20 cellular contexts compared by ENCODE assay signal in genomic region chr10:127303746-127304145, GRCh38.
DNase-seq lines count a peak whose midpoint lies in the region; ATAC-seq and TF ChIP-seq lines count a peak whose summit lies in the region.
"Had no signal": no experiment of that assay in that cellular context is flagged by ENCODE, and none has a peak within 500 bp of the region (broad histone marks: within the 10 kb centered on the region; RNA-seq: fewer than 3 reads in every experiment).

No MANE protein-coding gene starts in this region.

- H3K4me1 ChIP-seq in GM23338 (ENCODE audit: insufficient read depth) (no peaks in the 10 kb centered on the region), trophoblast cell (ENCODE audit: control insufficient read depth in 1 of 2, insufficient read depth in 2 of 2, low read length in 2 of 2) (no peaks in the 10 kb centered on the region)
- H3K4me1 ChIP-seq: A549; BLaER1 treated with 17β-estradiol and CSF1 and Interleukin-3, amounts not matched to agents 10 nM and 100 nM had no signal

- peak overlapping the region; percentile 67; the same call in 1 of the 2 replicates for H3K27ac Mint-ChIP-seq in GM23338
- H3K27ac Mint-ChIP-seq in chondrocyte (ENCODE audit: unreplicated experiment): no peak overlapping the region
- H3K27ac Mint-ChIP-seq: B cell; CD4-positive, alpha-beta T cell; CD8-positive, alpha-beta T cell had no signal

- H3K14ac ChIP-seq in trophoblast cell (ENCODE audit: low read length): no peak overlapping the region

- H3K23ac ChIP-seq in trophoblast cell (ENCODE audit: low read length): no peak overlapping the region

- no peaks in the 10 kb centered on the region for H3K36me3 ChIP-seq in GM23338 (ENCODE audit: insufficient read depth)
- peaks cover 0 to 2% of the 10 kb centered on the region in 2 experiments for H3K36me3 ChIP-seq in trophoblast cell (ENCODE audit: control insufficient read depth in 1 of 2, insufficient read depth in 2 of 2, low read length in 2 of 2)
- H3K36me3 ChIP-seq: BLaER1 treated with 17β-estradiol and CSF1 and Interleukin-3, amounts not matched to agents 10 nM and 100 nM had no signal

- H3K9me3 Mint-ChIP-seq in GM23338: no peaks in the 10 kb centered on the region; the same call in 2 of the 3 replicates
- H3K9me3 Mint-ChIP-seq in chondrocyte (ENCODE audit: low read depth): no peaks in the 10 kb centered on the region
- H3K9me3 Mint-ChIP-seq: CD4-positive, alpha-beta T cell; CD8-positive, alpha-beta T cell had no signal

- no peak overlapping the region for H2BK120ac ChIP-seq in trophoblast cell (ENCODE audit: insufficient read depth, low read length, poor library complexity)

- no peak overlapping the region for H3K4me2 ChIP-seq in GM23338
- no peak overlapping the region for H3K4me2 ChIP-seq in trophoblast cell (ENCODE audit: low read length)
- H3K4me2 ChIP-seq: A549; BLaER1 treated with 17β-estradiol and CSF1 and Interleukin-3, amounts not matched to agents 10 nM and 100 nM had no signal

- no peak overlapping the region for H3K9ac ChIP-seq in trophoblast cell (ENCODE audit: low read length)
- H3K9ac ChIP-seq: BLaER1 treated with 17β-estradiol and CSF1 and Interleukin-3, amounts not matched to agents 10 nM and 100 nM had no signal

- H3K4ac ChIP-seq in trophoblast cell (ENCODE audit: low read depth, low read length): no peak overlapping the region

- H3K27ac ChIP-seq in GM23338 (ENCODE audit: low read depth): no peak overlapping the region
- no peak overlapping the region for H3K27ac ChIP-seq in trophoblast cell (ENCODE audit: low read depth, low read length)
- H3K27ac ChIP-seq: 22Rv1; A549; BLaER1 treated with 17β-estradiol and CSF1 and Interleukin-3, amounts not matched to agents 10 nM and 100 nM; C4-2B had no signal

- H2AFZ ChIP-seq in GM23338 (no peak overlapping the region), trophoblast cell (ENCODE audit: insufficient read depth, low read length, poor library complexity) (no peak overlapping the region)

- H3K27me3 Mint-ChIP-seq in GM23338 (ENCODE audit: insufficient read depth, low read depth, poor library complexity) (peaks cover 5% of the 10 kb centered on the region), chondrocyte (ENCODE audit: low read depth) (no peaks in the 10 kb centered on the region)
- H3K27me3 Mint-ChIP-seq: B cell had no signal

- no peak overlapping the region for H3K18ac ChIP-seq in trophoblast cell (ENCODE audit: low read length)

- no peak overlapping the region for H4K12ac ChIP-seq in trophoblast cell (ENCODE audit: low read depth, low read length)

- no peaks in the 10 kb centered on the region for H3K79me1 ChIP-seq in trophoblast cell (ENCODE audit: low read length)

- no peaks in the 10 kb centered on the region for H3F3A ChIP-seq in GM23338 (replicated peaks; ENCODE audit: low read depth)

- WGBS in trophoblast cell (ENCODE audit: extremely low coverage, insufficient coverage, insufficient read length): no CpG with 5 or more reads among the region's 8 CpGs

- no peak overlapping the region for H4K8ac ChIP-seq in trophoblast cell (ENCODE audit: low read depth, low read length)

- H3K27me3 ChIP-seq in GM23338 (ENCODE audit: insufficient read depth) (no peaks in the 10 kb centered on the region), trophoblast cell (ENCODE audit: insufficient read depth, low read length) (no peaks in the 10 kb centered on the region)
- H3K27me3 ChIP-seq: BLaER1 treated with 17β-estradiol and CSF1 and Interleukin-3, amounts not matched to agents 10 nM and 100 nM had no signal

- H3K79me2 ChIP-seq in GM23338 (replicated peaks; ENCODE audit: insufficient read depth) (no peaks in the 10 kb centered on the region), trophoblast cell (ENCODE audit: control insufficient read depth, insufficient read depth, low read length, poor library complexity) (no peaks in the 10 kb centered on the region)

- DNase-seq in GM23338 (ENCODE audit: low spot score): no peak
- peak; percentile 56 for DNase-seq in chondrocyte (ENCODE audit: low spot score)
- peak; percentile 29 for DNase-seq in islet precursor cell
- DNase-seq in trophoblast cell: peak; percentile 60 to 79
- DNase-seq in COLO829 (ENCODE audit: low spot score): no peak
- no peak for DNase-seq in DMS79 treated with DMSO at 0.1 percent for 48 hours (lab: John Stamatoyannopoulos, UW)
- no peak for DNase-seq in GOT3 (lab: John Stamatoyannopoulos, UW)
- DNase-seq: AML-193; CD4-positive, alpha-beta T cell; CD8-positive, alpha-beta T cell; COR-L47; DMS 273 treated with DMSO at 0.1 percent for 48 hours; DMS153; DMS79; GF-D8 had no signal

- H2AK5ac ChIP-seq in trophoblast cell (ENCODE audit: low read length): no peak overlapping the region

- no peak for TF ChIP-seq CTCF in GM23338 (conservative IDR thresholded peaks at IDR 0.05; ENCODE audit: low read depth in 2 of 2)
- no peak for TF ChIP-seq CTCF in chondrocyte (IDR thresholded peaks at IDR 0.05)

- no peak overlapping the region for H4K91ac ChIP-seq in trophoblast cell (ENCODE audit: low read depth, low read length)

- ATAC-seq in GM23338: no peak
- ATAC-seq: A549; CD8-positive, alpha-beta T cell had no signal

- H3K4me1 Mint-ChIP-seq in GM23338: peaks cover 19% of the 10 kb centered on the region
- H3K4me1 Mint-ChIP-seq in chondrocyte (ENCODE audit: low read depth): no peaks in the 10 kb centered on the region
- H3K4me1 Mint-ChIP-seq: B cell had no signal

- no peaks in the 10 kb centered on the region for H4K20me1 ChIP-seq in GM23338 (replicated peaks; ENCODE audit: insufficient read depth)
- H4K20me1 ChIP-seq: BLaER1 treated with 17β-estradiol and CSF1 and Interleukin-3, amounts not matched to agents 10 nM and 100 nM had no signal

- H2BK12ac ChIP-seq in trophoblast cell (ENCODE audit: low read length): no peak overlapping the region

- H3K9me2 ChIP-seq in GM23338 (ENCODE audit: insufficient read depth): no peaks in the 10 kb centered on the region

- no peak overlapping the region for H2BK5ac ChIP-seq in trophoblast cell (ENCODE audit: low read depth, low read length, poor library complexity)

- peaks cover 2% of the 10 kb centered on the region for H3K9me3 ChIP-seq in trophoblast cell (ENCODE audit: insufficient read depth, low read depth, low read length)
- H3K9me3 ChIP-seq: A549; BLaER1 treated with 17β-estradiol and CSF1 and Interleukin-3, amounts not matched to agents 10 nM and 100 nM had no signal

- H3K4me3 Mint-ChIP-seq in GM23338 (no peak overlapping the region), chondrocyte (ENCODE audit: unreplicated experiment) (no peak overlapping the region)
- H3K4me3 Mint-ChIP-seq: B cell; CD4-positive, alpha-beta T cell; CD8-positive, alpha-beta T cell had no signal

- H3K4me3 ChIP-seq in GM23338: no peak overlapping the region
- no peak overlapping the region for H3K4me3 ChIP-seq in trophoblast cell (ENCODE audit: low read depth, low read length)
- H3K4me3 ChIP-seq: A549; BLaER1 treated with 17β-estradiol and CSF1 and Interleukin-3, amounts not matched to agents 10 nM and 100 nM had no signal

- H3K36me3 Mint-ChIP-seq in GM23338 (ENCODE audit: low read depth) (no peaks in the 10 kb centered on the region), chondrocyte (ENCODE audit: low read depth) (no peaks in the 10 kb centered on the region)
- H3K36me3 Mint-ChIP-seq: CD8-positive, alpha-beta T cell had no signal

TF ChIP-seq in GM23338, 12 proteins besides CTCF, POLR2A, EP300 and RAD21 (continues in another document):
- TF ChIP-seq STAT1 (IDR thresholded peaks at IDR 0.05; ENCODE audit: unreplicated experiment) (no peak), JUNB (IDR thresholded peaks at IDR 0.05; ENCODE audit: unreplicated experiment) (no peak), POLR2AphosphoS5 (IDR thresholded peaks at IDR 0.05; ENCODE audit: low read depth) (no peak), EZH2 (IDR thresholded peaks at IDR 0.05; ENCODE audit: low read depth, unreplicated experiment) (no peak)

Comparison
In these comparisons a context has a peak if more than half of its experiments do, and no peak if none do; other contexts are left out.
1. DNase-seq: peak in chondrocyte (single experiment), islet precursor cell (single experiment) and trophoblast cell (2 of 2); none in GM23338 (single experiment), COLO829 (single experiment), DMS79 treated with DMSO at 0.1 percent for 48 hours (single experiment) and GOT3 (single experiment).